In the genomic region with DNA sequence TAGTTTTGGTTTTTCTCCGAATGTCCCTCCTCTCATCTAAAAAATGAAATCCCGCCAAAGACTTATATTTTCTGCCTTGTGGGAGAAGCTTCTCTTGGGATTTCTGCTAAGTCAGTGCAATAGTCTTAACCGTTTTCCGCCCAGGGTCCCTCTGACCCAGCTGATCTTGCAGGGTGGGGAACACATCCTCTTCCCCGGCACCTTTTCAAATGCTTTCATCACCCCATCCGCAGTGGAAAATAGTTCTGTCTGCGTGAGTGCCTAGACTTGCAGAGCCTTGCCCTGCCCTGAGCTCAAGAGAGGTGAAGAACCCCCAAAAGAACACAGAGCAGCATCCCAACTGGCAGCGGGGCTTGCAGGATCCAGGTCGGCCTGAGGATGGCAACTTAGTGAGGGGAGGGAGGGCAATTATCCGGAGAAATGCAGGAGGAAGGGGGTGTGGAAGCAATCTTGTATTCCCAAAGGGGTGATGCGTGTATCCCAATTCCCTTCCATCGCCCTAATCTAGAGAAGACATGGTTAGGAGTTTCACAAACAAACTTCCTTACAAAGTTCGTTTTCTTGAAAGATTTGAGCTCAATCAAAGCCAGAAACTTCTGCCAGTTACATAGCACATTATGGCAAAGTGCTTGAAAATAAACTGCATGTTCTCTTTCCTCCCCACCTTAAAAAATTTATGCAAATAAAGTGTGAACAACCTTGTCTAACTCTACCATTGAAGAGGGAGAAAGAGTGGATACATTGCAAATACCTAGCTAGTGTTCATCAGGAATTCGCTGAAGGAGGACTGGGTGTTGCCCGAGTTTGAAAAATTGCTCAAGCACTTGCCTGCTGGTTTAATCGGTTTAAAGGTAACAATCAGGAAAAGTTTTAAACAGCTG, we compare ENCODE assay signal across 1 cellular context.
TF ChIP-seq lines count a peak whose summit lies in the region.

No MANE protein-coding gene starts in this region.

TF ChIP-seq in H1, 55 proteins besides CTCF, POLR2A, EP300 and RAD21 (continued from another document):
- peak; percentile 46; the same call in 1 of the 2 replicates for TF ChIP-seq TCF12 (IDR thresholded peaks at IDR 0.05; ENCODE audit: low read depth, low read length)
- TF ChIP-seq KDM5A (IDR thresholded peaks at IDR 0.05; ENCODE audit: low read length) = no peak
- TF ChIP-seq EZH2 (IDR thresholded peaks at IDR 0.05; ENCODE audit: low read depth, low read length, severe bottlenecking) = peak; percentile 86
- TF ChIP-seq CTBP2 (IDR thresholded peaks at IDR 0.05; ENCODE audit: borderline replicate concordance, insufficient read depth, insufficient read length, low read length) = no peak
- peak; percentile 98 for TF ChIP-seq RNF2 (IDR thresholded peaks at IDR 0.05; ENCODE audit: borderline replicate concordance, low read depth, low read length, missing control alignments, poor library complexity, severe bottlenecking)
